ENCODE assay signal across 1 cellular context in genomic region chr7:16421333-16422099, GRCh38.
TF ChIP-seq lines count a peak whose summit lies in the region.

TSS of gene CRPPA (minus strand) at chr7:16421538. CDS start at chr7:16421322, 216 bp downstream.

TF ChIP-seq in SK-N-SH treated with all-trans-retinoic acid at 6 μM for 48 hours, 23 proteins besides CTCF, POLR2A, EP300 and RAD21 (continued from another document):
- TF ChIP-seq CSDC2 (CRISPR knock-in tag; IDR thresholded peaks at IDR 0.05): no peak
- TF ChIP-seq POU6F1 (CRISPR knock-in tag; IDR thresholded peaks at IDR 0.05; ENCODE audit: borderline replicate concordance, low read depth): no peak
- no peak for TF ChIP-seq ZNF565 (CRISPR knock-in tag; conservative IDR thresholded peaks at IDR 0.05; ENCODE audit: low read depth)
- no peak for TF ChIP-seq OSR1 (CRISPR knock-in tag; IDR thresholded peaks at IDR 0.05)
- no peak for TF ChIP-seq ZNF70 (CRISPR knock-in tag; IDR thresholded peaks at IDR 0.05)
